Comparison of ENCODE assay signal across 8 cellular contexts in the genomic region with DNA sequence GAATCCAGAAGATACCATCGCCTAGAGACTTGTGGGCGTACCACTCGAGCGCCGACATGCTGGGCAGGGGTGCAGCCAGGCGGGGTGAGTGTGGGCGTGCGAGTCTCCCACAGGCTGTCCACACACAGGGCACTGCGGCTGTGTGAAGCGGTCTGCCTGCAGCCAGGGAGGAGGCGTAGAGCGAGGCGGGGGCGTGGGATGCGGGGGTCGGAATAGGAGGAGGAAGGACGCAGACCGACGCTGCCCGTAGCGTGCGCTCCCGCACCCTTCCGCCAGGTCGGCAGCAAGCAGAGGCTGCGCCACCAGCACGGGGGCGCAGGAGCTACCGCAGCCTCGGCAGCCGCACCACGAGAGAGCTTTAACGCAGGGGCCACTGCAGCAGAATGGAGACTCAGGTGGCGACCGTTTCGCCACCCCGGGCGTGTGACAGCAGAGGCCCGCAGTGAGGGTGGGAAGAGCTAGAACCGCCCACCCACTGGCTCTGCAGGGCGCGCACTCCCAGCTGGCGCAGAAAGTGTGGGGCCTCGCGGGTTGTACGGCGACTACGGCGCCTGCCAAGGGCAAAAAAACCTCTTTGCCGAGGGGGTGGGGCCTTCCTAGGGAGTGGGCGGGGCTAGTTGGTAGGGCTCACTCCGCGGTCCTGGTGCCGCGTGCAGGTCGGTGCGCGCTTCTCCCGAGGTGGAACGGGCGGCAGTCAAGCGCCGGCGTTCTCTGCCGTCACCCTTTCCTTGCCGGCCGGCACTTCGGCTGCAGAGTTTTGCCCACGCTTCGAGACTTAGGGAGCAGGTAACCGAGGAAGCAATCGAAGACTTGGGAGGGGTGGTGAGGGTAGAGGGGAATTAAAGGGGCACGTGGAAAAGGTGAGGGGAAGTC. TPM values are rescaled to one million over a fixed set of nuclear protein-coding genes. Genes with fewer than 3 reads are reported as not detected.
A peak's percentile ranks its signal among the peaks of the same experiment; 100 is the strongest.
DNase-seq lines count a peak whose midpoint lies in the region; ATAC-seq and TF ChIP-seq lines count a peak whose summit lies in the region.

A gene (minus strand): TSS at position 537 of the 873 bp plus-strand sequence. CDS start 479 bp downstream, at position 58.
A gene with protein sequence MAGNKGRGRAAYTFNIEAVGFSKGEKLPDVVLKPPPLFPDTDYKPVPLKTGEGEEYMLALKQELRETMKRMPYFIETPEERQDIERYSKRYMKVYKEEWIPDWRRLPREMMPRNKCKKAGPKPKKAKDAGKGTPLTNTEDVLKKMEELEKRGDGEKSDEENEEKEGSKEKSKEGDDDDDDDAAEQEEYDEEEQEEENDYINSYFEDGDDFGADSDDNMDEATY (plus strand): TSS at position 630 of the 873 bp plus-strand sequence. CDS start 10,704 bp downstream, outside the sequence.

- peak within 1 kb of the TSS; percentile 98 for H3K4me3 Mint-ChIP-seq in activated B cell treated with CpG ODN at 0.5 μM for 24 hours

- CTCF ChIA-PET in activated B cell treated with CpG ODN at 0.5 μM for 24 hours (lab: Charles Lee), result interaction anchor here (1.0 to 1.3 kb wide), 3 partner anchors 9 to 65 kb away, joined by 3 read pairs; a partner anchor contains a TSS

- H3K9me3 Mint-ChIP-seq in activated B cell treated with CpG ODN at 0.5 μM for 24 hours, result no peaks in the 10 kb centered on the region

- H3K4me3 ChIP-seq in AG09309 (ENCODE audit: control insufficient read depth, low read depth, low read length), result peak within 1 kb of the TSS; percentile 87

- peak; percentile 55 for TF ChIP-seq CTCF in AG09309 (IDR thresholded peaks at IDR 0.05; ENCODE audit: control insufficient read depth, insufficient read depth, low read depth, low read length, missing control alignments)
- TF ChIP-seq CTCF in activated B cell treated with CpG ODN at 0.5 μM for 24 hours (IDR thresholded peaks at IDR 0.05), result no peak

- ATAC-seq in GM18907 (IDR thresholded peaks at IDR 0.05; ENCODE audit: unreplicated experiment) (peak; percentile 92), HG03139 (IDR thresholded peaks at IDR 0.05; ENCODE audit: unreplicated experiment) (peak; percentile 85), activated B cell treated with CpG ODN at 0.5 μM for 24 hours (ENCODE audit: low read depth) (peak; percentile 91)

- peaks cover 27% of the 10 kb centered on the region for H3K4me1 Mint-ChIP-seq in activated B cell treated with CpG ODN at 0.5 μM for 24 hours

- peaks cover 9% of the 10 kb centered on the region for H3K36me3 Mint-ChIP-seq in activated B cell treated with CpG ODN at 0.5 μM for 24 hours (ENCODE audit: low read depth)

- intact Hi-C loops in activated B cell treated with CpG ODN at 0.5 μM for 24 hours (cut with micrococcal nuclease), result loop anchor here (1.0 to 5.0 kb wide), 6 partner anchors 35 to 1587 kb away; a partner anchor contains a TSS

- H3K27ac Mint-ChIP-seq in activated B cell treated with CpG ODN at 0.5 μM for 24 hours, result peak within 1 kb of the TSS; percentile 93

- DNase-seq in AG09309 (ENCODE audit: low read depth) (peak; percentile 49), NCI-H2227 treated with DMSO at 0.1 percent for 48 hours (lab: John Stamatoyannopoulos, UW) (peak; percentile 82), activated B cell treated with CpG ODN at 0.5 μM for 24 hours (peak; percentile 86), islet precursor cell (peak; percentile 97)
- DNase-seq in central memory CD4-positive, alpha-beta T cell, result peak; percentile 90
- peak; percentile 94 for DNase-seq in stimulated activated CD4-positive, alpha-beta T cell treated with anti-CD3 and anti-CD28 coated beads, Interleukin-12 subunit alpha, Interleukin-12 subunit beta, amount 100 ng/mL, for 4 hours

- POLR2A ChIA-PET in activated B cell treated with CpG ODN at 0.5 μM for 24 hours (lab: Charles Lee), result interaction anchor here (1.0 to 1.6 kb wide), 7 partner anchors 9 to 909 kb away, joined by 4 to 48 read pairs (median 5); a partner anchor contains a TSS

- no peaks in the 10 kb centered on the region for H3K27me3 Mint-ChIP-seq in activated B cell treated with CpG ODN at 0.5 μM for 24 hours

RNA-seq across cellular contexts. Expression of the first gene that starts in this region (rescaled TPM):
- 6.4 and 7.3 TPM in 2 replicates for total RNA-seq in activated B cell treated with CpG ODN at 0.5 μM for 24 hours

RNA-seq across cellular contexts. Expression of the second gene that starts in this region (rescaled TPM):
- total RNA-seq in activated B cell treated with CpG ODN at 0.5 μM for 24 hours, result 2.9 and 3.1 TPM in 2 replicates

Comparison
In these comparisons a context has a peak if more than half of its experiments do, and no peak if none do; other contexts are left out.
1. Peak in every context shown above with its lines: DNase-seq, ATAC-seq and H3K4me3 ChIP-seq.